22 cellular contexts compared by ENCODE assay signal in the genomic region with DNA sequence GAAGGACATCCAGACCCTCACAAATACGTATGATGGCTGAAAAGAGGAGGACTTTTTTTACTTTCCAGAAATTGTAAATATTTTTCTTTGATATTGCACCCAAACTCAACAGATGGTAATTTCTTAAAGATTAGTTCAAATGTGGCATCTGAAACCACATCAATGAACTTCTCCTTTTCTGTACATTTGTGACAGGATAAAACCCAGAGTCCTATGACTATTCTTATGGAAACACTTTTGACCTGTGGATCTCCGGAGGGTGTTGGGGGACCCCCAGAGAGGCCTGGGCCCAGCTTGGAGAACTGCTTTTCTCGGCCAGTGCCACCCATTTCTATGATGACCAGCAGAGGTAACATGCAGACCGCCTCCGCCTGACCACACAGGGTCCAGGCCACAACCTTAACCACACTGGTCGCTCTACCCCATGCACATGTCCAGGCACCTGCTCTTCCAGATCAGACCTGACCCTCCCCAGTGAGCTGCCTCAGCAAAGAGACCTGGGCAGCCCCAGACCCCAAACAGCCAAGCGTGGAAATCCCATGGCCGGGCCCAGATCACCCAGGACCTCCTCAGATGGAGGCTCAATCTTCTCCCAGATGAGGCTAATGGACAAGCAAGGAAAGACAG. TPM values are rescaled to one million over a fixed set of nuclear protein-coding genes. Genes with fewer than 3 reads are reported as not detected.
DNase-seq lines count a peak whose midpoint lies in the region; ATAC-seq and TF ChIP-seq lines count a peak whose summit lies in the region.
"Had no signal": no experiment of that assay in that cellular context is flagged by ENCODE, and none has a peak within 500 bp of the region (broad histone marks: within the 10 kb centered on the region; RNA-seq: fewer than 3 reads in every experiment).

No MANE protein-coding gene starts in this region.

- H3K4me1 ChIP-seq in left ventricle myocardium inferior (peaks cover 26% of the 10 kb centered on the region), RWPE2 (ENCODE audit: insufficient read depth, poor library complexity, severe bottlenecking) (no peaks in the 10 kb centered on the region), suprapubic skin (peaks cover 41% of the 10 kb centered on the region)
- H3K4me1 ChIP-seq: BE2C had no signal

- H3K9me3 Mint-ChIP-seq in naive thymus-derived CD8-positive, alpha-beta T cell: no peaks in the 10 kb centered on the region

- peaks cover 6% of the 10 kb centered on the region for H3K36me3 ChIP-seq in left ventricle myocardium inferior
- no peaks in the 10 kb centered on the region for H3K36me3 ChIP-seq in RWPE2 (ENCODE audit: low read depth)
- no peaks in the 10 kb centered on the region for H3K36me3 ChIP-seq in suprapubic skin
- H3K36me3 ChIP-seq: BE2C had no signal

- H3K4me1 Mint-ChIP-seq in naive thymus-derived CD8-positive, alpha-beta T cell: peaks cover 0 to 55% (median 38%) of the 10 kb centered on the region in 4 donors

- H3K9me3 ChIP-seq in left ventricle myocardium inferior (replicated peaks): no peaks in the 10 kb centered on the region
- H3K9me3 ChIP-seq in RWPE2 (ENCODE audit: severe bottlenecking): no peaks in the 10 kb centered on the region
- H3K9me3 ChIP-seq in suprapubic skin: no peaks in the 10 kb centered on the region
- H3K9me3 ChIP-seq: BE2C, lower lobe of right lung had no signal

- ATAC-seq in left cardiac atrium (no peak), RWPE2 (ENCODE audit: low read depth) (no peak), HG02763 (IDR thresholded peaks at IDR 0.05; ENCODE audit: unreplicated experiment) (no peak)
- ATAC-seq in naive thymus-derived CD8-positive, alpha-beta T cell: no peak
- ATAC-seq: activated CD8-positive, alpha-beta T cell treated with anti-CD3 and anti-CD28 coated beads, Interleukin-2, amount 10 ng/mL, durations not matched to agents 7 days and 5 days; K562; lower lobe of right lung had no signal

- H3K4me3 ChIP-seq in left ventricle myocardium inferior (no peak overlapping the region), RWPE2 (ENCODE audit: severe bottlenecking) (no peak overlapping the region), suprapubic skin (no peak overlapping the region)
- H3K4me3 ChIP-seq: K562, lower lobe of right lung, smooth muscle cell had no signal

- no peak for TF ChIP-seq EP300 in suprapubic skin (IDR thresholded peaks at IDR 0.05)

- intact Hi-C loops in left ventricle myocardium inferior (cut with micrococcal nuclease) (no loop called here), left cardiac atrium (cut with DNase I) (no loop called here)

- H3K27me3 ChIP-seq in left ventricle myocardium inferior (ENCODE audit: low read depth): peaks cover 2% of the 10 kb centered on the region
- H3K27me3 ChIP-seq in RWPE2 (ENCODE audit: insufficient read depth, poor library complexity, severe bottlenecking): no peaks in the 10 kb centered on the region
- no peaks in the 10 kb centered on the region for H3K27me3 ChIP-seq in suprapubic skin
- H3K27me3 ChIP-seq: BE2C had no signal

- no peak for TF ChIP-seq POLR2A in suprapubic skin (IDR thresholded peaks at IDR 0.05)

- H3K27ac ChIP-seq in left ventricle myocardium inferior (replicated peaks) (peak overlapping the region; percentile 94), RWPE2 (ENCODE audit: poor library complexity, severe bottlenecking) (no peak overlapping the region), suprapubic skin (no peak overlapping the region)
- H3K27ac ChIP-seq: lower lobe of right lung had no signal

- no peak for DNase-seq in left ventricle myocardium inferior
- no peak for DNase-seq in left cardiac atrium
- DNase-seq in RWPE2 (ENCODE audit: low spot score): peak; percentile 23
- DNase-seq in naive thymus-derived CD8-positive, alpha-beta T cell: no peak
- DNase-seq in KG1 (lab: John Stamatoyannopoulos, UW): no peak
- DNase-seq in activated T-cell treated with anti-CD3 and anti-CD28 coated beads, Interleukin-2, amount 50 U/mL, for 1 hour: no peak
- DNase-seq in suprapubic skin (ENCODE audit: low spot score in 2 of 2): no peak
- DNase-seq: activated CD4-positive, CD25-positive, alpha-beta regulatory T cell treated with anti-CD3 and anti-CD28 coated beads, Interleukin-2, amount 50 U/mL, for 72 hours; activated CD8-positive, alpha-beta T cell treated with anti-CD3 and anti-CD28 coated beads, Interleukin-2, amount 10 ng/mL, durations not matched to agents 7 days and 5 days; activated naive CD4-positive, alpha-beta T cell; activated T-cell treated with anti-CD3 and anti-CD28 coated beads for 4 hours; amniotic stem cell; BE2C; cortex of kidney; lower lobe of right lung; NCI-H1092; NCI-H2029; NCI-H226; Right ventricle myocardium superior had no signal

- POLR2A ChIA-PET in naive thymus-derived CD8-positive, alpha-beta T cell (lab: Charles Lee): no interaction called here

- peak overlapping the region in 4 of 10 donors; percentile 8 to 80 (median 64) for H3K27ac Mint-ChIP-seq in naive thymus-derived CD8-positive, alpha-beta T cell
- H3K27ac Mint-ChIP-seq: activated CD8-positive, alpha-beta T cell treated with anti-CD3 and anti-CD28 coated beads, Interleukin-2, amount 10 ng/mL, durations not matched to agents 7 days and 5 days had no signal

- peak overlapping the region in 8 of 10 donors; percentile 17 to 92 (median 80) for H3K4me3 Mint-ChIP-seq in naive thymus-derived CD8-positive, alpha-beta T cell
- H3K4me3 Mint-ChIP-seq: activated CD8-positive, alpha-beta T cell treated with anti-CD3 and anti-CD28 coated beads, Interleukin-2, amount 10 ng/mL, durations not matched to agents 7 days and 5 days had no signal

- TF ChIP-seq CTCF in left ventricle myocardium inferior (IDR thresholded peaks at IDR 0.05; ENCODE audit: borderline replicate concordance) (no peak), RWPE2 (IDR thresholded peaks at IDR 0.05; ENCODE audit: poor library complexity, severe bottlenecking) (no peak), suprapubic skin (IDR thresholded peaks at IDR 0.05) (no peak)

- H3K27me3 Mint-ChIP-seq in naive thymus-derived CD8-positive, alpha-beta T cell: peaks cover 0 to 1% (median 0%) of the 10 kb centered on the region in 5 donors

- WGBS in suprapubic skin: 92% methylated on average over 8 of the region's 8 CpGs

- H3K36me3 Mint-ChIP-seq in naive thymus-derived CD8-positive, alpha-beta T cell: peaks cover 0 to 12% (median 0%) of the 10 kb centered on the region in 3 donors

RNA-seq across cellular contexts. Expression of gene RPH3AL, which starts 22.7 kb away (rescaled TPM):
- total RNA-seq in left ventricle myocardium inferior (4.0 TPM), left cardiac atrium (10 to 100 TPM in 1 of 2 donors, 1 to 10 TPM in 1; 5.9 to 10.9 TPM), suprapubic skin (10 to 100 TPM in 2 of 4 donors, 1 to 10 TPM in 2; 1.7 to 39.5 (median 10.9) TPM)
- 10 to 100 TPM; 26.4 to 30.0 TPM for total RNA-seq in naive thymus-derived CD8-positive, alpha-beta T cell
- 1 to 10 TPM; 1.9 to 5.7 (median 2.7) TPM for polyA plus RNA-seq in naive thymus-derived CD8-positive, alpha-beta T cell
